Comparison of ENCODE assay signal across 7 cellular contexts in genomic region chr15:40582726-40583246, GRCh38. TPM values are rescaled to one million over a fixed set of nuclear protein-coding genes. Genes with fewer than 3 reads are reported as not detected.
A peak's percentile ranks its signal among the peaks of the same experiment; 100 is the strongest.
DNase-seq lines count a peak whose midpoint lies in the region; ATAC-seq and TF ChIP-seq lines count a peak whose summit lies in the region.

No MANE protein-coding gene starts in this region.

- no peak for TF ChIP-seq CTCF in dorsolateral prefrontal cortex (IDR thresholded peaks at IDR 0.05 in 54 of 56, conservative IDR thresholded peaks at IDR 0.05 in 2 of 56; ENCODE audit: low read depth in 1 of 56, partially characterized antibody in 56 of 56)
- TF ChIP-seq CTCF in gastrocnemius medialis (IDR thresholded peaks at IDR 0.05 in 4 of 5, conservative IDR thresholded peaks at IDR 0.05 in 1 of 5) = no peak

- H3K27me3 ChIP-seq in dorsolateral prefrontal cortex (no peaks in the 10 kb centered on the region), gastrocnemius medialis (no peaks in the 10 kb centered on the region)

- peak overlapping the region in 11 of 59 donors; percentile 4 to 89 (median 55) for H3K27ac ChIP-seq in dorsolateral prefrontal cortex
- H3K27ac ChIP-seq in gastrocnemius medialis = no peak overlapping the region

- H3K9me3 ChIP-seq in gastrocnemius medialis = no peaks in the 10 kb centered on the region

- H3K4me3 ChIP-seq in GM08714 (ENCODE audit: low read length) (peak overlapping the region; percentile 61; the same call in 1 of the 2 replicates), dorsolateral prefrontal cortex (peak overlapping the region in 38 of 59 donors; percentile 9 to 55 (median 30)), gastrocnemius medialis (peak overlapping the region; percentile 29 to 52 (median 39))

- no peaks in the 10 kb centered on the region for H3K4me1 ChIP-seq in gastrocnemius medialis

- peak; percentile 33 to 56 for ATAC-seq in gastrocnemius medialis
- ATAC-seq in GM21447 (IDR thresholded peaks at IDR 0.05; ENCODE audit: unreplicated experiment) = no peak

- intact Hi-C loops in dorsolateral prefrontal cortex (cut with DNase I) (no loop called here), gastrocnemius medialis (cut with DNase I; ENCODE audit: low total_unique reads) (no loop called here)

- H3K36me3 ChIP-seq in gastrocnemius medialis = no peaks in the 10 kb centered on the region

- TF ChIP-seq POLR2A in gastrocnemius medialis (IDR thresholded peaks at IDR 0.05) = no peak

- in situ Hi-C loops in gastrocnemius medialis (cut with MboI; ENCODE audit: low sequenced_read_pairs in 4 of 4) = no loop called here

- peak; percentile 80 for DNase-seq in NCI-H460 (ENCODE audit: extremely low read depth, low read depth)
- DNase-seq in dorsolateral prefrontal cortex = no peak
- DNase-seq in gastrocnemius medialis = no peak
- no peak for DNase-seq in KG1 (lab: John Stamatoyannopoulos, UW)
- DNase-seq in COR-L47 (lab: John Stamatoyannopoulos, UW) = no peak

RNA-seq across cellular contexts. Expression of gene KNL1, which starts 11.3 kb away (rescaled TPM):
- total RNA-seq in NCI-H460 (2014; rRNA removed; shearing (Covaris generic)) = 24.8 and 25.2 TPM in 2 replicates
- 20.4 and 56.0 TPM in 2 replicates for polyA plus RNA-seq in NCI-H460 (2014; cell fraction: nucleus; rRNA removed)
- total RNA-seq in dorsolateral prefrontal cortex = 1 to 10 TPM in 13 of 120 experiments, under 1 TPM in 95, not detected in 12; 0.04 to 2.4 (median 0.44) TPM
- under 1 TPM in 3 of 4 donors, not detected in 1; 0.10 to 0.33 (median 0.33) TPM for total RNA-seq in gastrocnemius medialis

RNA-seq across cellular contexts. Expression of gene RPUSD2, which starts 13.7 kb away (rescaled TPM):
- 13.3 and 13.5 TPM in 2 replicates for total RNA-seq in NCI-H460 (2014; rRNA removed; shearing (Covaris generic))
- 14.3 and 16.9 TPM in 2 replicates for polyA plus RNA-seq in NCI-H460 (2014; cell fraction: nucleus; rRNA removed)
- total RNA-seq in dorsolateral prefrontal cortex (10 to 100 TPM in 59 of 120 experiments, 1 to 10 TPM in 61; 5.5 to 15.5 (median 10.0) TPM), gastrocnemius medialis (1 to 10 TPM; 4.5 to 9.1 (median 6.5) TPM)

RNA-seq across cellular contexts. Expression of gene CCDC32, which starts 17.9 kb away (rescaled TPM):
- total RNA-seq in NCI-H460 (2014; rRNA removed; shearing (Covaris generic)) = 17.0 and 17.8 TPM in 2 replicates
- 5.2 and 8.5 TPM in 2 replicates for polyA plus RNA-seq in NCI-H460 (2014; cell fraction: nucleus; rRNA removed)
- 10 to 100 TPM; 15.7 to 49.5 (median 30.0) TPM for total RNA-seq in dorsolateral prefrontal cortex
- 10 to 100 TPM; 11.9 to 24.2 (median 17.2) TPM for total RNA-seq in gastrocnemius medialis
